In genomic region chr1:144558516-144558915, GRCh38 we compare ENCODE assay signal across 16 cellular contexts. TPM values are rescaled to one million over a fixed set of nuclear protein-coding genes. Genes with fewer than 3 reads are reported as not detected.
"Had no signal": no experiment of that assay in that cellular context is flagged by ENCODE, and none has a peak within 500 bp of the region (broad histone marks: within the 10 kb centered on the region; RNA-seq: fewer than 3 reads in every experiment).

No MANE protein-coding gene starts in this region.

RNA-seq across cellular contexts. Expression of gene PPIAL4F, which starts 34.2 kb away (rescaled TPM):
- total RNA-seq: endothelial cell of umbilical vein; esophagus squamous epithelium; fibroblast of villous mesenchyme; glomerular endothelial cell; left lobe of liver; lung microvascular endothelial cell; mononuclear cell; osteocyte; pulmonary artery endothelial cell; right lobe of liver; smooth muscle cell; T-helper 1 cell treated with Interleukin-12 subunit alpha and Interleukin-12 subunit beta and Interleukin-4 antibody, amounts not matched to agents 30 ng/mL and 1 ng/mL, for 36 hours; thoracic aorta; ureter had no signal
- polyA plus RNA-seq: endothelial cell of umbilical vein, keratinocyte, neural cell, smooth muscle cell had no signal
